Comparison of ENCODE assay signal across 8 cellular contexts in the genomic region with DNA sequence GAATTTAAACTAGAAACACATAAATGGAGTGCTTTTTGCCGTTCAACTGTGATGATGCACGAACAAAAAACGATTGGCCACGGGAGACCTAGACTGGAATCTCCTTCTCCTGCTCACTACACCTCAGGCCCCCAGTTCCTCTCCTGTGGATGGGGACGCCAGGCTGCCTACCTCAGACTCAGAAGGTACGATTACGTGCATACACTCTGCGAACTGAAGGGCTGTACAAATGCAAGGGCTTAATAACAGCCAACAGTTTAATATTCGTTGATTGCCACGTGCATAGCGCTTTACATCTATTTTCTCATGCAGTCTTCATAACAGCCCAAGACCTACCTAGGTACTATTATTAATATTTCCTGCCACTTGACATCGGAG. TPM values are rescaled to one million over a fixed set of nuclear protein-coding genes. Genes with fewer than 3 reads are reported as not detected.
A peak's percentile ranks its signal among the peaks of the same experiment; 100 is the strongest.
DNase-seq lines count a peak whose midpoint lies in the region; ATAC-seq, FAIRE-seq and TF ChIP-seq lines count a peak whose summit lies in the region.

No MANE protein-coding gene starts in this region.

- peaks cover 5% of the 10 kb centered on the region for H3K36me3 Mint-ChIP-seq in activated CD4-positive, alpha-beta T cell treated with anti-CD3 and anti-CD28 coated beads, Interleukin-2, amount 10 ng/mL, durations not matched to agents 7 days and 5 days (ENCODE audit: low read depth)
- no peaks in the 10 kb centered on the region for H3K36me3 Mint-ChIP-seq in activated naive CD8-positive, alpha-beta T cell treated with anti-CD3 and anti-CD28 coated beads, Interleukin-2, amount 50 U/mL, for 24 hours (ENCODE audit: low read depth)

- ATAC-seq in activated naive CD8-positive, alpha-beta T cell treated with anti-CD3 and anti-CD28 coated beads, Interleukin-2, amount 50 U/mL, for 24 hours, result no peak

- CTCF ChIA-PET in activated CD4-positive, alpha-beta T cell treated with anti-CD3 and anti-CD28 coated beads, Interleukin-2, amount 10 ng/mL, durations not matched to agents 7 days and 5 days (lab: Charles Lee), result interaction anchor here (0.6 to 4.9 kb wide), 10 partner anchors 10 to 1584 kb away, joined by 3 to 17 read pairs (median 4); no protein-coding TSS in a partner anchor

- POLR2A ChIA-PET in activated CD4-positive, alpha-beta T cell treated with anti-CD3 and anti-CD28 coated beads, Interleukin-2, amount 10 ng/mL, durations not matched to agents 7 days and 5 days (lab: Charles Lee), result no interaction called here

- H3K9ac ChIP-seq in kidney (ENCODE audit: low read length in 2 of 2), result peak overlapping the region; percentile 6 to 70

- TF ChIP-seq CTCF in kidney (IDR thresholded peaks at IDR 0.05; ENCODE audit: borderline replicate concordance, extremely low read depth, insufficient read depth), result no peak

- H3K27ac ChIP-seq in kidney (ENCODE audit: low read depth in 2 of 2, low read length in 2 of 2) (peak overlapping the region in 1 of 2 donors; percentile 72), thymus (ENCODE audit: low read depth) (no peak overlapping the region)

- no peaks in the 10 kb centered on the region for H3K9me3 Mint-ChIP-seq in activated CD4-positive, alpha-beta T cell treated with anti-CD3 and anti-CD28 coated beads, Interleukin-2, amount 10 ng/mL, durations not matched to agents 7 days and 5 days
- no peaks in the 10 kb centered on the region for H3K9me3 Mint-ChIP-seq in activated naive CD8-positive, alpha-beta T cell treated with anti-CD3 and anti-CD28 coated beads, Interleukin-2, amount 50 U/mL, for 24 hours

- H3K27me3 ChIP-seq in thymus (ENCODE audit: control insufficient read depth, insufficient read depth), result no peaks in the 10 kb centered on the region

- H3K4me3 Mint-ChIP-seq in activated CD4-positive, alpha-beta T cell treated with anti-CD3 and anti-CD28 coated beads, Interleukin-2, amount 10 ng/mL, durations not matched to agents 7 days and 5 days, result peak overlapping the region; percentile 82
- peak overlapping the region; percentile 82 for H3K4me3 Mint-ChIP-seq in activated naive CD8-positive, alpha-beta T cell treated with anti-CD3 and anti-CD28 coated beads, Interleukin-2, amount 50 U/mL, for 24 hours

- H3K27ac Mint-ChIP-seq in activated CD4-positive, alpha-beta T cell treated with anti-CD3 and anti-CD28 coated beads, Interleukin-2, amount 10 ng/mL, durations not matched to agents 7 days and 5 days, result peak overlapping the region; percentile 80
- peak overlapping the region; percentile 76 for H3K27ac Mint-ChIP-seq in activated naive CD8-positive, alpha-beta T cell treated with anti-CD3 and anti-CD28 coated beads, Interleukin-2, amount 50 U/mL, for 24 hours

- DNase-seq in activated CD4-positive, alpha-beta T cell treated with anti-CD3 and anti-CD28 coated beads, Interleukin-2, amount 10 ng/mL, durations not matched to agents 7 days and 5 days, result no peak
- DNase-seq in activated CD4-positive, alpha-beta T cell treated with anti-CD3 and anti-CD28 coated beads for 4 hours, result no peak
- DNase-seq in activated naive CD8-positive, alpha-beta T cell treated with anti-CD3 and anti-CD28 coated beads, Interleukin-2, amount 50 U/mL, for 24 hours, result no peak
- DNase-seq in kidney, result no peak
- no peak for DNase-seq in activated CD8-positive, alpha-beta memory T cell treated with anti-CD3 and anti-CD28 coated beads, Interleukin-2, amount 50 U/mL, for 4 hours
- DNase-seq in NCI-H69 (lab: John Stamatoyannopoulos, UW), result no peak
- DNase-seq in superior temporal gyrus (ENCODE audit: extremely low spot score), result no peak

- H3K4me3 ChIP-seq in kidney (ENCODE audit: low read length in 2 of 2) (peak overlapping the region; percentile 63 to 73), thymus (ENCODE audit: low read length) (peak overlapping the region; percentile 81)

- 29% methylated on average over 12 of the region's 12 CpGs for WGBS in thymus

- no peak for FAIRE-seq in kidney (lab: Jason Lieb, UNC)

- H3K4me1 ChIP-seq in kidney (ENCODE audit: control insufficient read depth in 1 of 2, insufficient read depth in 1 of 2, low read depth in 1 of 2, low read length in 2 of 2) (peaks cover 6 to 12% of the 10 kb centered on the region in 2 donors), thymus (ENCODE audit: control insufficient read depth, insufficient read depth, low read length) (no peaks in the 10 kb centered on the region)

- H3K9me3 ChIP-seq in kidney (ENCODE audit: control insufficient read depth in 1 of 2, low read length in 2 of 2) (no peaks in the 10 kb centered on the region), thymus (ENCODE audit: control insufficient read depth) (no peaks in the 10 kb centered on the region)

- H3K4me1 Mint-ChIP-seq in activated CD4-positive, alpha-beta T cell treated with anti-CD3 and anti-CD28 coated beads, Interleukin-2, amount 10 ng/mL, durations not matched to agents 7 days and 5 days, result peaks cover 24% of the 10 kb centered on the region
- H3K4me1 Mint-ChIP-seq in activated naive CD8-positive, alpha-beta T cell treated with anti-CD3 and anti-CD28 coated beads, Interleukin-2, amount 50 U/mL, for 24 hours, result peaks cover 24% of the 10 kb centered on the region

- H3K36me3 ChIP-seq in kidney (ENCODE audit: control insufficient read depth in 1 of 2, insufficient read depth in 2 of 2, low read length in 2 of 2), result no peaks in the 10 kb centered on the region
- H3K36me3 ChIP-seq in thymus (ENCODE audit: control insufficient read depth, insufficient read depth), result no peaks in the 10 kb centered on the region

- intact Hi-C loops in kidney (cut with DNase I), result no loop called here

- peaks cover 10% of the 10 kb centered on the region for H3K27me3 Mint-ChIP-seq in activated CD4-positive, alpha-beta T cell treated with anti-CD3 and anti-CD28 coated beads, Interleukin-2, amount 10 ng/mL, durations not matched to agents 7 days and 5 days
- no peaks in the 10 kb centered on the region for H3K27me3 Mint-ChIP-seq in activated naive CD8-positive, alpha-beta T cell treated with anti-CD3 and anti-CD28 coated beads, Interleukin-2, amount 50 U/mL, for 24 hours

RNA-seq across cellular contexts. Expression of a gene that starts 0.5 kb away (rescaled TPM):
- total RNA-seq in activated CD4-positive, alpha-beta T cell treated with anti-CD3 and anti-CD28 coated beads, Interleukin-2, amount 10 ng/mL, durations not matched to agents 7 days and 5 days, result 10 to 100 TPM in 1 of 2 experiments, 1 to 10 TPM in 1; 10.0 to 10.2 TPM
- 12.7 TPM for total RNA-seq in kidney
- polyA plus RNA-seq in kidney (ENCODE audit: insufficient read depth, low read depth, low replicate concordance) (1.9 TPM), thymus (1.8 TPM)
